In genomic region chr6:25715794-25716193, GRCh38 we compare ENCODE assay signal across 29 cellular contexts. TPM values are rescaled to one million over a fixed set of nuclear protein-coding genes. Genes with fewer than 3 reads are reported as not detected.
"Had no signal": no experiment of that assay in that cellular context is flagged by ENCODE, and none has a peak within 500 bp of the region (broad histone marks: within the 10 kb centered on the region; RNA-seq: fewer than 3 reads in every experiment).

No MANE protein-coding gene starts in this region.

- H3K4me3 ChIP-seq: breast epithelium, MG63 had no signal

- H3K9me3 Mint-ChIP-seq: activated B cell treated with CpG ODN at 0.5 μM for 24 hours; activated CD4-positive, alpha-beta T cell treated with anti-CD3 and anti-CD28 coated beads, Interleukin-2, amount 10 ng/mL, durations not matched to agents 24 days and 14 days; activated naive CD4-positive, alpha-beta T cell treated with anti-CD3 and anti-CD28 coated beads, Interleukin-2, amount 50 U/mL, for 24 hours; activated T-cell treated with anti-CD3 and anti-CD28 coated beads, Interleukin-2, amount 50 U/mL, for 24 hours; activated T-helper 1 cell treated with anti-CD3 and anti-CD28 coated beads, Interleukin-12 subunit alpha, Interleukin-12 subunit beta, Interleukin-2, Interleukin-4 antibody, amounts not matched to agents 30 ng/mL and 10 ng/mL and 1 ng/mL, durations not matched to agents 14 hours and 24 hours and 36 hours; T-helper 1 cell treated with Interleukin-12 subunit alpha and Interleukin-12 subunit beta and Interleukin-4 antibody, amounts not matched to agents 30 μg/mL and 1 μg/mL, for 36 hours had no signal

- H3K27me3 Mint-ChIP-seq: activated naive CD4-positive, alpha-beta T cell treated with anti-CD3 and anti-CD28 coated beads, Interleukin-2, amount 50 U/mL, for 24 hours; activated T-cell treated with anti-CD3 and anti-CD28 coated beads, Interleukin-2, amount 50 U/mL, for 24 hours had no signal

- H3K27ac Mint-ChIP-seq: activated B cell treated with CpG ODN at 0.5 μM for 24 hours; activated CD4-positive, alpha-beta T cell treated with anti-CD3 and anti-CD28 coated beads, Interleukin-2, amount 10 ng/mL, durations not matched to agents 24 days and 14 days; activated CD8-positive, alpha-beta memory T cell treated with anti-CD3 and anti-CD28 coated beads, Interleukin-2, amount 10 ng/mL, durations not matched to agents 7 days and 5 days; activated naive CD4-positive, alpha-beta T cell treated with anti-CD3 and anti-CD28 coated beads, Interleukin-2, amount 50 U/mL, for 24 hours; activated T-cell treated with anti-CD3 and anti-CD28 coated beads, Interleukin-2, amount 50 U/mL, for 24 hours; activated T-helper 1 cell treated with anti-CD3 and anti-CD28 coated beads, Interleukin-12 subunit alpha, Interleukin-12 subunit beta, Interleukin-2, Interleukin-4 antibody, amounts not matched to agents 30 ng/mL and 10 ng/mL and 1 ng/mL, durations not matched to agents 14 hours and 24 hours and 36 hours; T-helper 1 cell treated with Interleukin-12 subunit alpha and Interleukin-12 subunit beta and Interleukin-4 antibody, amounts not matched to agents 30 μg/mL and 1 μg/mL, for 36 hours had no signal

- DNase-seq: activated B cell treated with CpG ODN at 0.5 μM for 24 hours; activated CD4-positive, alpha-beta T cell treated with anti-CD3 and anti-CD28 coated beads for 1 hour; activated CD4-positive, alpha-beta T cell treated with anti-CD3 and anti-CD28 coated beads, Interleukin-2, amount 50 U/mL, for 48 hours; activated CD8-positive, alpha-beta memory T cell treated with anti-CD3 and anti-CD28 coated beads, Interleukin-2, amount 10 ng/mL, durations not matched to agents 7 days and 5 days; activated effector memory CD4-positive, alpha-beta T cell treated with Interleukin-2 at 50 U/mL for 16 hours; activated naive CD4-positive, alpha-beta T cell; activated T-cell treated with anti-CD3 and anti-CD28 coated beads, Interleukin-2, amount 50 U/mL, for 24 hours; aorta; caudate nucleus; MG63; MV-4-11; NCI-H1092 treated with DMSO at 0.1 percent for 48 hours; NCI-H1417 treated with DMSO at 0.1 percent for 48 hours; NCI-H1694; NCI-H2029; NCI-H2107; NCI-H2171 treated with DMSO at 0.1 percent for 48 hours; NCI-H226; NCI-H774; NK-92 treated with Interleukin-12 subunit alpha and Interleukin-12 subunit beta, amount 100 ng/mL, for 24 hours; PC-3; SHP77 treated with DMSO at 0.1 percent for 48 hours had no signal

- H3K4me3 Mint-ChIP-seq: activated B cell treated with CpG ODN at 0.5 μM for 24 hours; activated CD4-positive, alpha-beta T cell treated with anti-CD3 and anti-CD28 coated beads, Interleukin-2, amount 10 ng/mL, durations not matched to agents 24 days and 14 days; activated CD8-positive, alpha-beta memory T cell treated with anti-CD3 and anti-CD28 coated beads, Interleukin-2, amount 10 ng/mL, durations not matched to agents 7 days and 5 days; activated naive CD4-positive, alpha-beta T cell treated with anti-CD3 and anti-CD28 coated beads, Interleukin-2, amount 50 U/mL, for 24 hours; activated T-cell treated with anti-CD3 and anti-CD28 coated beads, Interleukin-2, amount 50 U/mL, for 24 hours; activated T-helper 1 cell treated with anti-CD3 and anti-CD28 coated beads, Interleukin-12 subunit alpha, Interleukin-12 subunit beta, Interleukin-2, Interleukin-4 antibody, amounts not matched to agents 30 ng/mL and 10 ng/mL and 1 ng/mL, durations not matched to agents 14 hours and 24 hours and 36 hours; T-helper 1 cell treated with Interleukin-12 subunit alpha and Interleukin-12 subunit beta and Interleukin-4 antibody, amounts not matched to agents 30 μg/mL and 1 μg/mL, for 36 hours had no signal

- ATAC-seq: activated CD8-positive, alpha-beta memory T cell treated with anti-CD3 and anti-CD28 coated beads, Interleukin-2, amount 10 ng/mL, durations not matched to agents 7 days and 5 days; PC-3 had no signal

- H3K4me1 Mint-ChIP-seq: activated B cell treated with CpG ODN at 0.5 μM for 24 hours; activated CD8-positive, alpha-beta memory T cell treated with anti-CD3 and anti-CD28 coated beads, Interleukin-2, amount 10 ng/mL, durations not matched to agents 7 days and 5 days; activated naive CD4-positive, alpha-beta T cell treated with anti-CD3 and anti-CD28 coated beads, Interleukin-2, amount 50 U/mL, for 24 hours had no signal

- H3K36me3 Mint-ChIP-seq: activated CD8-positive, alpha-beta memory T cell treated with anti-CD3 and anti-CD28 coated beads, Interleukin-2, amount 10 ng/mL, durations not matched to agents 7 days and 5 days; activated naive CD4-positive, alpha-beta T cell treated with anti-CD3 and anti-CD28 coated beads, Interleukin-2, amount 50 U/mL, for 24 hours had no signal

RNA-seq across cellular contexts. Expression of gene SLC17A4, which starts 38.7 kb away (rescaled TPM):
- total RNA-seq: activated B cell treated with CpG ODN at 0.5 μM for 24 hours; activated CD4-positive, alpha-beta T cell treated with anti-CD3 and anti-CD28 coated beads, Interleukin-2, amount 10 ng/mL, durations not matched to agents 24 days and 14 days; activated CD8-positive, alpha-beta memory T cell treated with anti-CD3 and anti-CD28 coated beads, Interleukin-2, amount 10 ng/mL, durations not matched to agents 7 days and 5 days; activated T-helper 1 cell treated with anti-CD3 and anti-CD28 coated beads, Interleukin-12 subunit alpha, Interleukin-12 subunit beta, Interleukin-2, Interleukin-4 antibody, amounts not matched to agents 30 ng/mL and 10 ng/mL and 1 ng/mL, durations not matched to agents 14 hours and 24 hours and 36 hours; aorta; NCI-H460; PC-3; SK-MEL-5 had no signal
